1 cellular context compared by ENCODE assay signal in the genomic region with DNA sequence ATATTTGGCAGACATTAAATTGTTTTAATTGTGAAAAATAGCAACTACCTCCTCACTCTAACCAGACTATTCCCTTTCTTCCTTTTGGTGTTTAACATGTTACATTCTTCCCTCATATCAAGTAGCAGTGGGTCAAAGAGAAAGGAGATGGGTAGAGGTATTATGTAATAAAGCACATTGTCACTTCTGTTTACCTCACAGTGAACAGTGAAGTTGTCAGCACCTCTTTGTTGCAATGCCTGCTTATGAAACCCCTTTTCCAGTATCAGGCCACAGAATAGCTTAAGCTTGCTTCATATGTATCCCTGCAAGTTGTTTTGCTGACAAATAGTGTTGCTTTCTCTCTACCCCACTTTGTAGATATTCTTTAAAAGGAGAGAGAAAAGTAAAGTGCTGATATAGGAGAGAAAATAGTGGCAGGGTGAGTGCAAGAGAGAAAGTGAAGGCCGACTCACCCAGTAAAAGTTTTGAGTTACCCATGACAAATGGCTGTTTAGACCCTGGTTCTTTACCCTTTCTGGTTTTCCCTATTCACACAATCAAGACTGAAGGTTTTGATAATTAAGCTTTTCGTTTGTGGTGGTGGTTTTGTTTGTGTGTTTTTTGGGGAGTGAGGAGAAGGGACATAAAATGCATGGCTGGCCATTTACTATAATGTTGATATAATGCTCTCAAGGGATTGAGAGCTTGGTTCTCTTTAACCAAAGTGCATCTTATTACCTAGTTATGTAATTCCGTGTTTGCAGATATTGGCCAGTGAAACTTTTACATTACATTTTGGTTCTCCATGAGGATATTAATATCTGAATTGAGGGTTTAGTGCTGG.
TF ChIP-seq lines count a peak whose summit lies in the region.

No MANE protein-coding gene starts in this region.

TF ChIP-seq in H1, 55 proteins besides CTCF, POLR2A, EP300 and RAD21 (continued from another document):
- no peak for TF ChIP-seq ASH2L (IDR thresholded peaks at IDR 0.05; ENCODE audit: low read length)
- TF ChIP-seq TAF1 (IDR thresholded peaks at IDR 0.05; ENCODE audit: low read depth, low read length) = no peak
- no peak for TF ChIP-seq SIN3A (conservative IDR thresholded peaks at IDR 0.05 in 1 of 2, IDR thresholded peaks at IDR 0.05 in 1 of 2; ENCODE audit: low read depth in 1 of 2, low read length in 2 of 2)
- no peak for TF ChIP-seq FOSL1 (IDR thresholded peaks at IDR 0.05; ENCODE audit: insufficient read depth, low read depth, low read length)
- no peak for TF ChIP-seq CREB1 (IDR thresholded peaks at IDR 0.05)
- TF ChIP-seq SP1 (IDR thresholded peaks at IDR 0.05; ENCODE audit: low read depth, low read length) = no peak
- TF ChIP-seq, protein P1, sequence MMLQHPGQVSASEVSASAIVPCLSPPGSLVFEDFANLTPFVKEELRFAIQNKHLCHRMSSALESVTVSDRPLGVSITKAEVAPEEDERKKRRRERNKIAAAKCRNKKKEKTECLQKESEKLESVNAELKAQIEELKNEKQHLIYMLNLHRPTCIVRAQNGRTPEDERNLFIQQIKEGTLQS (IDR thresholded peaks at IDR 0.05; ENCODE audit: insufficient read depth, low read depth, low read length) = no peak
- no peak for TF ChIP-seq SAP30 (IDR thresholded peaks at IDR 0.05; ENCODE audit: insufficient read depth, insufficient replicate concordance, low read length)
- no peak for TF ChIP-seq SUZ12 (IDR thresholded peaks at IDR 0.05; ENCODE audit: low read length)
- no peak for TF ChIP-seq POLR2AphosphoS5 (IDR thresholded peaks at IDR 0.05; ENCODE audit: low read depth, low read length)
- no peak for TF ChIP-seq MAFK (IDR thresholded peaks at IDR 0.05; ENCODE audit: low read depth, low read length)
